ENCODE assay signal across 8 cellular contexts in genomic region chr6:30685977-30686907, GRCh38. TPM values are rescaled to one million over a fixed set of nuclear protein-coding genes. Genes with fewer than 3 reads are reported as not detected.
DNase-seq lines count a peak whose midpoint lies in the region; FAIRE-seq and TF ChIP-seq lines count a peak whose summit lies in the region.

A gene with protein sequence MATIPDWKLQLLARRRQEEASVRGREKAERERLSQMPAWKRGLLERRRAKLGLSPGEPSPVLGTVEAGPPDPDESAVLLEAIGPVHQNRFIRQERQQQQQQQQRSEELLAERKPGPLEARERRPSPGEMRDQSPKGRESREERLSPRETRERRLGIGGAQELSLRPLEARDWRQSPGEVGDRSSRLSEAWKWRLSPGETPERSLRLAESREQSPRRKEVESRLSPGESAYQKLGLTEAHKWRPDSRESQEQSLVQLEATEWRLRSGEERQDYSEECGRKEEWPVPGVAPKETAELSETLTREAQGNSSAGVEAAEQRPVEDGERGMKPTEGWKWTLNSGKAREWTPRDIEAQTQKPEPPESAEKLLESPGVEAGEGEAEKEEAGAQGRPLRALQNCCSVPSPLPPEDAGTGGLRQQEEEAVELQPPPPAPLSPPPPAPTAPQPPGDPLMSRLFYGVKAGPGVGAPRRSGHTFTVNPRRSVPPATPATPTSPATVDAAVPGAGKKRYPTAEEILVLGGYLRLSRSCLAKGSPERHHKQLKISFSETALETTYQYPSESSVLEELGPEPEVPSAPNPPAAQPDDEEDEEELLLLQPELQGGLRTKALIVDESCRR (minus strand): TSS chr6:30686645. CDS start chr6:30686018, 627 bp downstream.

- intact Hi-C loops in breast epithelium (cut with DNase I; ENCODE audit: low total_unique reads): no loop called here

- no peaks in the 10 kb centered on the region for H3K9me1 ChIP-seq in keratinocyte (ENCODE audit: control insufficient read depth, extremely low read depth, insufficient read depth, low read length)

- in situ Hi-C loops in GM13976 (cut with MboI; ENCODE audit: low sequenced_read_pairs, unreplicated experiment): no loop called here

- peak within 1 kb of the TSS; percentile 76 for H3K27ac ChIP-seq in KMS-11
- H3K27ac ChIP-seq in breast epithelium: peak within 1 kb of the TSS; percentile 96 to 97
- peak within 1 kb of the TSS; percentile 94 for H3K27ac ChIP-seq in keratinocyte (ENCODE audit: control insufficient read depth, insufficient read depth, low read length)

- dilution Hi-C loops in keratinocyte (cut with MboI; ENCODE audit: extremely low pct_ligation_motif_present, low sequenced_read_pairs): no loop called here

- H3K27me3 ChIP-seq in KMS-11 (ENCODE audit: insufficient read depth, low read depth) (no peaks in the 10 kb centered on the region), breast epithelium (no peaks in the 10 kb centered on the region), keratinocyte (ENCODE audit: control insufficient read depth, extremely low read depth, insufficient read depth, low read length) (no peaks in the 10 kb centered on the region)

- TF ChIP-seq POLR2A in breast epithelium (IDR thresholded peaks at IDR 0.05): no peak

- no peak within 1 kb of the TSS for H3K4me3 ChIP-seq in KMS-11 (IDR thresholded peaks at IDR 0.05; ENCODE audit: insufficient read depth, low read depth, low read length)
- peak within 1 kb of the TSS; percentile 77 for H3K4me3 ChIP-seq in WI38 (ENCODE audit: low read depth, low read length)
- peak within 1 kb of the TSS; percentile 76 to 82 (median 82) for H3K4me3 ChIP-seq in breast epithelium
- peak within 1 kb of the TSS; percentile 82 to 94 (median 87) for H3K4me3 ChIP-seq in keratinocyte (ENCODE audit: control insufficient read depth in 2 of 3, extremely low read depth in 1 of 3, insufficient read depth in 2 of 3, low read depth in 1 of 3, low read length in 3 of 3)

- H4K20me1 ChIP-seq in KMS-11 (ENCODE audit: insufficient read depth) (no peaks in the 10 kb centered on the region), keratinocyte (ENCODE audit: control insufficient read depth, extremely low read depth, insufficient read depth, low read length) (peaks cover 8% of the 10 kb centered on the region)

- peak; percentile 85 for DNase-seq in GM13976 (ENCODE audit: low spot score)
- peak; percentile 73 to 77 for DNase-seq in breast epithelium (ENCODE audit: low spot score in 2 of 2)
- no peak for DNase-seq in keratinocyte (ENCODE audit: low read depth, low spot score)
- peak; percentile 88 for DNase-seq in stimulated activated CD4-positive, alpha-beta T cell treated with anti-CD3 and anti-CD28 coated beads, Interleukin-12 subunit alpha, Interleukin-12 subunit beta, amount 100 ng/mL, for 4 hours
- no peak for DNase-seq in D721Med (ENCODE audit: insufficient read length, low spot score)
- DNase-seq in NCI-H128 (lab: John Stamatoyannopoulos, UW; ENCODE audit: unreplicated experiment): no peak

- H2AFZ ChIP-seq in KMS-11 (ENCODE audit: low read depth) (peak within 1 kb of the TSS; percentile 63), keratinocyte (ENCODE audit: control insufficient read depth, low read length) (peak within 1 kb of the TSS; percentile 39)

- FAIRE-seq in keratinocyte (lab: Jason Lieb, UNC): no peak
- FAIRE-seq in D721Med (lab: Jason Lieb, UNC): no peak

- peak within 1 kb of the TSS; percentile 64 for H3K9ac ChIP-seq in KMS-11
- peak within 1 kb of the TSS; percentile 97 for H3K9ac ChIP-seq in keratinocyte (ENCODE audit: control insufficient read depth, extremely low read depth, insufficient read depth, low read length)

- peaks cover 63% of the 10 kb centered on the region for H3K4me1 ChIP-seq in KMS-11 (ENCODE audit: low read depth, poor library complexity, severe bottlenecking)
- peaks cover 16 to 24% of the 10 kb centered on the region in 2 donors for H3K4me1 ChIP-seq in breast epithelium
- H3K4me1 ChIP-seq in keratinocyte (ENCODE audit: control insufficient read depth, extremely low read depth, insufficient read depth, low read length): peaks cover 44% of the 10 kb centered on the region

- H3K4me2 ChIP-seq in KMS-11 (peak within 1 kb of the TSS; percentile 76), keratinocyte (ENCODE audit: control insufficient read depth, extremely low read depth, insufficient read depth, low read depth, low read length) (peak within 1 kb of the TSS; percentile 100)

- H3K9me3 ChIP-seq in breast epithelium (no peaks in the 10 kb centered on the region), keratinocyte (ENCODE audit: control insufficient read depth, low read depth, low read length) (no peaks in the 10 kb centered on the region)

- no peaks in the 10 kb centered on the region for H3K36me3 ChIP-seq in KMS-11 (ENCODE audit: insufficient read depth)
- no peaks in the 10 kb centered on the region for H3K36me3 ChIP-seq in breast epithelium
- peaks cover 10 to 31% of the 10 kb centered on the region in 2 experiments for H3K36me3 ChIP-seq in keratinocyte (ENCODE audit: control insufficient read depth in 2 of 2, extremely low read depth in 1 of 2, insufficient read depth in 2 of 2, low read length in 2 of 2)

- peaks cover 46% of the 10 kb centered on the region for H3K79me2 ChIP-seq in KMS-11 (ENCODE audit: insufficient read depth, low read depth)
- peaks cover 79% of the 10 kb centered on the region for H3K79me2 ChIP-seq in keratinocyte (ENCODE audit: control insufficient read depth, insufficient read depth, low read length)

- TF ChIP-seq CTCF in GM13976 (IDR thresholded peaks at IDR 0.05; ENCODE audit: borderline replicate concordance, control extremely low read depth, extremely low read depth, insufficient read depth, missing control alignments): no peak
- TF ChIP-seq CTCF in KMS-11 (conservative IDR thresholded peaks at IDR 0.05; ENCODE audit: low read depth, low read length): no peak
- TF ChIP-seq CTCF in WI38 (IDR thresholded peaks at IDR 0.05; ENCODE audit: low read depth, low read length): no peak
- no peak for TF ChIP-seq CTCF in breast epithelium (IDR thresholded peaks at IDR 0.05)
- peak in 1 of 3 experiments; percentile 2 for TF ChIP-seq CTCF in keratinocyte (optimal IDR thresholded peaks at IDR 0.05 in 1 of 3, IDR thresholded peaks at IDR 0.05 in 1 of 3, conservative IDR thresholded peaks at IDR 0.05 in 1 of 3; ENCODE audit: extremely low read depth in 1 of 3, insufficient read depth in 2 of 3, low read length in 3 of 3)
- no peak for TF ChIP-seq CTCF in D721Med (IDR thresholded peaks at IDR 0.05; ENCODE audit: insufficient read depth, missing control alignments)

RNA-seq across cellular contexts. Expression of the gene that starts here (rescaled TPM):
- 10 to 100 TPM; 18.3 to 41.6 (median 20.0) TPM for total RNA-seq in breast epithelium
- polyA plus RNA-seq in keratinocyte: 87.0 to 114 TPM (median 88.9 TPM) in 3 replicates
- 38.2 TPM for polyA plus RNA-seq in keratinocyte (2011; ENCODE audit: low read depth)
- polyA plus RNA-seq in keratinocyte (2011; cell fraction: cytosol; rRNA removed): 125 and 130 TPM in 2 replicates
- polyA plus RNA-seq in keratinocyte (2011; cell fraction: nucleus; rRNA removed): 173 and 187 TPM in 2 replicates
- 87.7 and 90.8 TPM in 2 replicates for polyA plus RNA-seq in keratinocyte (2012; ENCODE audit: low replicate concordance)
- 82.2 to 231 TPM (median 104 TPM) in 3 replicates for polyA minus RNA-seq in keratinocyte
- 110 TPM for polyA minus RNA-seq in keratinocyte (2011; cell fraction: cytosol; rRNA and poly(A)+ RNA removed)
- 60.5 and 75.5 TPM in 2 replicates for polyA minus RNA-seq in keratinocyte (2011; cell fraction: nucleus; rRNA and poly(A)+ RNA removed)

Comparison
In these comparisons a context has a peak if more than half of its experiments do, and no peak if none do; other contexts are left out.
1. DNase-seq: peak in GM13976 (single experiment), breast epithelium (2 of 2) and stimulated activated CD4-positive, alpha-beta T cell treated with anti-CD3 and anti-CD28 coated beads, Interleukin-12 subunit alpha, Interleukin-12 subunit beta, amount 100 ng/mL, for 4 hours (single experiment); none in keratinocyte (single experiment), D721Med (single experiment) and NCI-H128 (single experiment).
2. Peak in every context shown above with its lines, with median percentiles within 50 percentile points of each other: H3K27ac ChIP-seq.